ENCODE assay signal across 11 cellular contexts in the genomic region with DNA sequence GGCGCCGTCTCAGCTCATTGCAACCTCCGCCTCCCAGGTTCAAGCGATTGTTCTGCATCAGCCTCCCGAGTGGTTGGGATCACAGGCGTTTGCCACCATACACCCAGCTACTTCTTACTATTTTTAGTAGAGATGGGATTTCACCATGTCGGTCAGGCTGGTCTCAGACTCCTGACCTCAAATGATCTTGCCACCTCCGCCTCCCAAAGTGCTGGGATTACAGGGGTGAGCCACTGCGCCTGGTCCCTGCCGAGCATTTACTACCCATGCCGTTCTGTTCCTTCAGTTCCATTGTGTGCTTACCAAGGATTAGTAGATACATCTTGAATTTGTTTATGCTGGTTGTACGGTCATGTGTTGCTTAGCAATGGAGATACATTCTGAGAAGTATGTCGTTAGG. TPM values are rescaled to one million over a fixed set of nuclear protein-coding genes. Genes with fewer than 3 reads are reported as not detected.
DNase-seq lines count a peak whose midpoint lies in the region; ATAC-seq and TF ChIP-seq lines count a peak whose summit lies in the region.
"Had no signal": no experiment of that assay in that cellular context is flagged by ENCODE, and none has a peak within 500 bp of the region (broad histone marks: within the 10 kb centered on the region; RNA-seq: fewer than 3 reads in every experiment).

No MANE protein-coding gene starts in this region.

- DNase-seq in Calu3 (no peak), WERI-Rb-1 (peak; percentile 65), hepatocyte (ENCODE audit: low spot score) (no peak), NCI-H1417 treated with DMSO at 0.1 percent for 48 hours (lab: John Stamatoyannopoulos, UW) (no peak), COLO668 (lab: John Stamatoyannopoulos, UW; ENCODE audit: unreplicated experiment) (no peak)
- no peak for DNase-seq in activated CD4-positive, alpha-beta T cell treated with anti-CD3 and anti-CD28 coated beads for 1 hour
- DNase-seq: GF-D8, Kasumi-1 had no signal

- peaks cover 65% of the 10 kb centered on the region for H3K4me1 ChIP-seq in hepatocyte (ENCODE audit: insufficient read depth)

- no peaks in the 10 kb centered on the region for H3K9me2 ChIP-seq in hepatocyte (replicated peaks; ENCODE audit: insufficient read depth)

- H2AFZ ChIP-seq in hepatocyte = no peak overlapping the region

- H3K4me2 ChIP-seq in hepatocyte = no peak overlapping the region

- H3K4me3 Mint-ChIP-seq in Calu3 (ENCODE audit: low read depth, unreplicated experiment) = no peak overlapping the region
- no peak overlapping the region for H3K4me3 Mint-ChIP-seq in stimulated activated memory B cell treated with anti-CD40 and anti-IgM and Interleukin-4, amounts not matched to agents 10 μg/mL and 1 μg/mL and 100 μg/mL, for 72 hours
- H3K4me3 Mint-ChIP-seq: WTC11 had no signal

- peak overlapping the region; percentile 46 for H3K27ac ChIP-seq in WERI-Rb-1
- peak overlapping the region; percentile 29 for H3K27ac ChIP-seq in hepatocyte
- peak overlapping the region in 14 of 21 experiments; percentile 5 to 99 (median 92) for H3K27ac ChIP-seq in skin epidermis

- H3K27ac Mint-ChIP-seq in Calu3 (ENCODE audit: unreplicated experiment) = peak overlapping the region; percentile 44
- H3K27ac Mint-ChIP-seq in stimulated activated memory B cell treated with anti-CD40 and anti-IgM and Interleukin-4, amounts not matched to agents 10 μg/mL and 1 μg/mL and 100 μg/mL, for 72 hours = no peak overlapping the region
- H3K27ac Mint-ChIP-seq: WTC11 had no signal

- WGBS in hepatocyte (ENCODE audit: low lambda C conversion rate, missing lambda C conversion rate) = 83% methylated on average over 13 of the region's 13 CpGs

- peaks cover 86% of the 10 kb centered on the region for H3K4me1 Mint-ChIP-seq in Calu3 (ENCODE audit: low read depth, unreplicated experiment)
- peaks cover 96% of the 10 kb centered on the region for H3K4me1 Mint-ChIP-seq in stimulated activated memory B cell treated with anti-CD40 and anti-IgM and Interleukin-4, amounts not matched to agents 10 μg/mL and 1 μg/mL and 100 μg/mL, for 72 hours

- H3K36me3 Mint-ChIP-seq in Calu3 (ENCODE audit: insufficient read depth, unreplicated experiment) = peaks cover 84% of the 10 kb centered on the region
- H3K36me3 Mint-ChIP-seq in stimulated activated memory B cell treated with anti-CD40 and anti-IgM and Interleukin-4, amounts not matched to agents 10 μg/mL and 1 μg/mL and 100 μg/mL, for 72 hours = peaks cover 55% of the 10 kb centered on the region

- no peaks in the 10 kb centered on the region for H3K9me3 Mint-ChIP-seq in Calu3 (ENCODE audit: low read depth, unreplicated experiment)
- H3K9me3 Mint-ChIP-seq in stimulated activated memory B cell treated with anti-CD40 and anti-IgM and Interleukin-4, amounts not matched to agents 10 μg/mL and 1 μg/mL and 100 μg/mL, for 72 hours = no peaks in the 10 kb centered on the region
- H3K9me3 Mint-ChIP-seq: WTC11 had no signal

- H3K27me3 ChIP-seq in WERI-Rb-1 (ENCODE audit: insufficient read depth, low read depth, severe bottlenecking) = no peaks in the 10 kb centered on the region
- no peaks in the 10 kb centered on the region for H3K27me3 ChIP-seq in hepatocyte

- peaks cover 36% of the 10 kb centered on the region for H3K36me3 ChIP-seq in WERI-Rb-1
- no peaks in the 10 kb centered on the region for H3K36me3 ChIP-seq in hepatocyte (replicated peaks; ENCODE audit: insufficient read depth, low read depth)

- H3K9me3 ChIP-seq in WERI-Rb-1 (ENCODE audit: severe bottlenecking) = no peaks in the 10 kb centered on the region
- no peaks in the 10 kb centered on the region for H3K9me3 ChIP-seq in hepatocyte (ENCODE audit: low read depth)

- CTCF ChIA-PET in Calu3 (lab: Charles Lee) = no interaction called here

- intact Hi-C loops in Calu3 (cut with micrococcal nuclease; ENCODE audit: unreplicated experiment) = no loop called here

- peaks cover 56% of the 10 kb centered on the region for H4K20me1 ChIP-seq in hepatocyte (ENCODE audit: insufficient read depth, poor library complexity, severe bottlenecking)

- no peaks in the 10 kb centered on the region for H3K27me3 Mint-ChIP-seq in Calu3 (ENCODE audit: unreplicated experiment)
- H3K27me3 Mint-ChIP-seq in stimulated activated memory B cell treated with anti-CD40 and anti-IgM and Interleukin-4, amounts not matched to agents 10 μg/mL and 1 μg/mL and 100 μg/mL, for 72 hours = no peaks in the 10 kb centered on the region

- BruUV-seq in Calu3 (replicated peaks; lab: Mats Ljungman, UMichigan) = no TSS peak

- H3K79me2 ChIP-seq in hepatocyte = peaks cover 100% of the 10 kb centered on the region

- TF ChIP-seq CTCF in Calu3 (IDR thresholded peaks at IDR 0.05; ENCODE audit: unreplicated experiment) = no peak
- no peak for TF ChIP-seq CTCF in WERI-Rb-1 (IDR thresholded peaks at IDR 0.05; ENCODE audit: low read depth, low read length)
- no peak for TF ChIP-seq CTCF in hepatocyte (IDR thresholded peaks at IDR 0.05; ENCODE audit: poor library complexity)

- H3K4me3 ChIP-seq in WERI-Rb-1 (ENCODE audit: low read depth, low read length) (no peak overlapping the region), hepatocyte (no peak overlapping the region), skin epidermis (no peak overlapping the region)

- no peak for ATAC-seq in stimulated activated memory B cell treated with anti-CD40 and anti-IgM and Interleukin-4, amounts not matched to agents 10 μg/mL and 1 μg/mL and 100 μg/mL, for 72 hours
- ATAC-seq: WTC11 had no signal

RNA-seq across cellular contexts. Expression of gene CHD2, which starts 10.3 kb away (rescaled TPM):
- total RNA-seq in Calu3 (2022) (127 and 140 TPM in 2 replicates), hepatocyte (101 and 133 TPM in 2 replicates)
- polyA plus RNA-seq in hepatocyte = 49.3 and 68.3 TPM in 2 replicates

Comparison
In these comparisons a context has a peak if more than half of its experiments do, and no peak if none do; other contexts are left out.
1. H3K27ac ChIP-seq: peak in every context shown above with its lines; median percentile 92 in skin epidermis; 46 in WERI-Rb-1; 29 in hepatocyte.